ENCODE assay signal across 1 cellular context in genomic region chr7:104883718-104884452, GRCh38.
TF ChIP-seq lines count a peak whose summit lies in the region.

No MANE protein-coding gene starts in this region.

TF ChIP-seq in K562, 482 proteins besides CTCF, POLR2A, EP300 and RAD21 (continued from another document and continues in another):
- no peak for TF ChIP-seq U2AF2 (optimal IDR thresholded peaks at IDR 0.05; ENCODE audit: low read depth, low read length)
- TF ChIP-seq ZNF407 (IDR thresholded peaks at IDR 0.05; ENCODE audit: low read depth) = no peak
- peak; percentile 74; the same call in 1 of the 2 replicates for TF ChIP-seq ZNF511 (CRISPR knock-in tag; IDR thresholded peaks at IDR 0.05)
- peak; percentile 30; the same call in 1 of the 2 replicates for TF ChIP-seq NKRF (IDR thresholded peaks at IDR 0.05; ENCODE audit: borderline replicate concordance)
- peak; percentile 52; the same call in 1 of the 2 replicates for TF ChIP-seq ZBTB26 (CRISPR knock-in tag; IDR thresholded peaks at IDR 0.05)
- TF ChIP-seq NELFE (IDR thresholded peaks at IDR 0.05; ENCODE audit: insufficient read depth, insufficient read length) = no peak
- no peak for TF ChIP-seq TAF7 (tag; IDR thresholded peaks at IDR 0.05)
- TF ChIP-seq ZNF23 (CRISPR knock-in tag; IDR thresholded peaks at IDR 0.05) = no peak
- TF ChIP-seq HIVEP1 (CRISPR knock-in tag; IDR thresholded peaks at IDR 0.05) = 0 out of 2 replicates have a peak, but pooled peaks have one; percentile 25
- TF ChIP-seq ZNF395 (CRISPR knock-in tag; IDR thresholded peaks at IDR 0.05) = no peak
- peak; percentile 38 for TF ChIP-seq HCFC1 (IDR thresholded peaks at IDR 0.05; ENCODE audit: low read depth, low read length)
- no peak for TF ChIP-seq ZNF589 (CRISPR knock-in tag; IDR thresholded peaks at IDR 0.05; ENCODE audit: low read depth)
- TF ChIP-seq ARID4B (CRISPR knock-in tag; IDR thresholded peaks at IDR 0.05) = peak; percentile 60; the same call in 1 of the 2 replicates
- TF ChIP-seq ATF7 (IDR thresholded peaks at IDR 0.05) = peak; percentile 53; the same call in 1 of the 2 replicates
- peak; percentile 68 for TF ChIP-seq ZNF592 (IDR thresholded peaks at IDR 0.05)
- TF ChIP-seq TAL1 (IDR thresholded peaks at IDR 0.05) = peak; percentile 20; the same call in 1 of the 2 replicates
- 0 out of 2 replicates have a peak, but pooled peaks have one; percentile 40 for TF ChIP-seq HINFP (tag; conservative IDR thresholded peaks at IDR 0.05; ENCODE audit: low read depth)
- no peak for TF ChIP-seq ID3 (CRISPR knock-in tag; IDR thresholded peaks at IDR 0.05)
- peak; percentile 65; the same call in 1 of the 2 replicates for TF ChIP-seq ID3 (tag; IDR thresholded peaks at IDR 0.05)
- TF ChIP-seq SLC30A9 (CRISPR knock-in tag; IDR thresholded peaks at IDR 0.05) = no peak
- 0 out of 2 replicates have a peak, but pooled peaks have one; percentile 53 for TF ChIP-seq HES1 (IDR thresholded peaks at IDR 0.05; ENCODE audit: low read depth)
